In the genomic region with DNA sequence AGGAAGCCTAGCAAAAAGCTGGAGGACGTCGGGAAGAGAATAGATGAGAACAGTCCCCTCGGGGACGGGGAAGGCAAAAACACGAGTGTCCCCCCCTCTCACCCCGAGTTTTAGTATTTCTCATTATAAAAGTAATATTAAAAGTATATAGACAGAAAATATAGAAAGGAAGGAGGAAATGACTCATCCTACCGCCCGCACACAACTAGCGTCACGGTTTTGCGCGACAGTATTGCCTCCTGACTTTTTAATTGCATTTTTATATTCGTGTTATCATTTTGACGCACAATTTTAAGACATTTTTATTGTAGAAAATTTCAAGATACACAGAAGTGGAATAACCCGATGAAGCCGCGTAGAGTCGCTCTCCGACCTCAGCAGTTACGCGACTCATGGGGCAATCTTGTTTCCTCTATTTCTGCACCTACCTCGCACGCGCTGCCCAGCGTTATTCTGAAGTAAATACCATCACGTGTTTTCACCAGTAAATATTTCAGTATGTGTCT, we compare ENCODE assay signal across 8 cellular contexts. TPM values are rescaled to one million over a fixed set of nuclear protein-coding genes. Genes with fewer than 3 reads are reported as not detected.
DNase-seq lines count a peak whose midpoint lies in the region; ATAC-seq and TF ChIP-seq lines count a peak whose summit lies in the region.

No MANE protein-coding gene starts in this region.

- H3K4me3 Mint-ChIP-seq in CD8-positive, alpha-beta T cell = peak overlapping the region; percentile 97
- peak overlapping the region; percentile 97 for H3K4me3 Mint-ChIP-seq in activated CD4-positive, alpha-beta memory T cell treated with anti-CD3 and anti-CD28 coated beads, Interleukin-2, amount 10 ng/mL, durations not matched to agents 7 days and 5 days
- peak overlapping the region; percentile 100 for H3K4me3 Mint-ChIP-seq in natural killer cell

- H3K27ac Mint-ChIP-seq in CD8-positive, alpha-beta T cell = peak overlapping the region; percentile 100
- H3K27ac Mint-ChIP-seq in activated CD4-positive, alpha-beta memory T cell treated with anti-CD3 and anti-CD28 coated beads, Interleukin-2, amount 10 ng/mL, durations not matched to agents 7 days and 5 days = peak overlapping the region; percentile 100
- peak overlapping the region; percentile 100 for H3K27ac Mint-ChIP-seq in natural killer cell

- peak overlapping the region; percentile 77 for H3K4me3 ChIP-seq in CD8-positive, alpha-beta T cell (ENCODE audit: low read depth, low read length)
- H3K4me3 ChIP-seq in stomach smooth muscle (ENCODE audit: low read length in 2 of 2) = peak overlapping the region; percentile 93 to 94

- no peaks in the 10 kb centered on the region for H3K9me3 Mint-ChIP-seq in CD8-positive, alpha-beta T cell
- no peaks in the 10 kb centered on the region for H3K9me3 Mint-ChIP-seq in activated CD4-positive, alpha-beta memory T cell treated with anti-CD3 and anti-CD28 coated beads, Interleukin-2, amount 10 ng/mL, durations not matched to agents 7 days and 5 days
- no peaks in the 10 kb centered on the region for H3K9me3 Mint-ChIP-seq in natural killer cell

- peak overlapping the region; percentile 75 to 85 for H3K9ac ChIP-seq in stomach smooth muscle (ENCODE audit: low read length in 2 of 2)

- peaks cover 16% of the 10 kb centered on the region for H3K4me1 Mint-ChIP-seq in CD8-positive, alpha-beta T cell (ENCODE audit: low read depth)
- peaks cover 31% of the 10 kb centered on the region for H3K4me1 Mint-ChIP-seq in activated CD4-positive, alpha-beta memory T cell treated with anti-CD3 and anti-CD28 coated beads, Interleukin-2, amount 10 ng/mL, durations not matched to agents 7 days and 5 days
- peaks cover 15 to 19% of the 10 kb centered on the region in 2 donors for H3K4me1 Mint-ChIP-seq in natural killer cell

- no peaks in the 10 kb centered on the region for H3K27me3 Mint-ChIP-seq in CD8-positive, alpha-beta T cell (ENCODE audit: low read depth)
- no peaks in the 10 kb centered on the region for H3K27me3 Mint-ChIP-seq in activated CD4-positive, alpha-beta memory T cell treated with anti-CD3 and anti-CD28 coated beads, Interleukin-2, amount 10 ng/mL, durations not matched to agents 7 days and 5 days
- H3K27me3 Mint-ChIP-seq in natural killer cell (ENCODE audit: low read depth in 2 of 2) = no peaks in the 10 kb centered on the region

- H3K36me3 ChIP-seq in CD8-positive, alpha-beta T cell (ENCODE audit: insufficient read depth, low read length) = peaks cover 10% of the 10 kb centered on the region
- peaks cover 5 to 10% of the 10 kb centered on the region in 2 donors for H3K36me3 ChIP-seq in stomach smooth muscle (ENCODE audit: control insufficient read depth in 2 of 2, insufficient read depth in 2 of 2, low read length in 2 of 2)

- peak; percentile 67 for TF ChIP-seq POLR2A in erythroblast (IDR thresholded peaks at IDR 0.05; ENCODE audit: low read length)

- peaks cover 16% of the 10 kb centered on the region for H3K4me1 ChIP-seq in CD8-positive, alpha-beta T cell (ENCODE audit: insufficient read depth, low read length)
- peaks cover 5% of the 10 kb centered on the region for H3K4me1 ChIP-seq in stomach smooth muscle (ENCODE audit: control insufficient read depth, insufficient read depth, low read length)

- ATAC-seq in CD8-positive, alpha-beta T cell = peak; percentile 41
- ATAC-seq in GM21515 (IDR thresholded peaks at IDR 0.05; ENCODE audit: unreplicated experiment) = peak; percentile 27
- peak; percentile 31 to 45 (median 34) for ATAC-seq in natural killer cell
- ATAC-seq in HG02973 (IDR thresholded peaks at IDR 0.05; ENCODE audit: unreplicated experiment) = no peak

- H3K27me3 ChIP-seq in CD8-positive, alpha-beta T cell (ENCODE audit: insufficient read depth, low read length) = no peaks in the 10 kb centered on the region
- H3K27me3 ChIP-seq in stomach smooth muscle (ENCODE audit: control insufficient read depth in 1 of 2, insufficient read depth in 2 of 2, low read length in 2 of 2) = no peaks in the 10 kb centered on the region

- POLR2A ChIA-PET in CD8-positive, alpha-beta T cell (lab: Charles Lee) = interaction anchor here (0.6 to 3.7 kb wide), 21 partner anchors 12 to 464 kb away, joined by 3 to 70 read pairs (median 6); a partner anchor contains a TSS
- POLR2A ChIA-PET in activated CD4-positive, alpha-beta memory T cell treated with anti-CD3 and anti-CD28 coated beads, Interleukin-2, amount 10 ng/mL, durations not matched to agents 7 days and 5 days (lab: Charles Lee) = interaction anchor here (0.6 to 4.2 kb wide), 36 partner anchors 8 to 651 kb away, joined by 3 to 124 read pairs (median 5); a partner anchor contains a TSS

- no peaks in the 10 kb centered on the region for H3K9me3 ChIP-seq in CD8-positive, alpha-beta T cell (ENCODE audit: low read length)
- no peaks in the 10 kb centered on the region for H3K9me3 ChIP-seq in stomach smooth muscle (ENCODE audit: control insufficient read depth in 2 of 2, low read length in 2 of 2)

- DNase-seq in CD8-positive, alpha-beta T cell = peak in 5 of 7 experiments; percentile 21 to 85 (median 65)
- DNase-seq in NCI-H2196 (lab: John Stamatoyannopoulos, UW; ENCODE audit: unreplicated experiment) = peak; percentile 28
- DNase-seq in activated CD4-positive, alpha-beta memory T cell treated with anti-CD3 and anti-CD28 coated beads, Interleukin-2, amount 10 ng/mL, durations not matched to agents 7 days and 5 days = peak; percentile 80
- DNase-seq in erythroblast (lab: John Stamatoyannopoulos, UW) = peak; percentile 80
- DNase-seq in natural killer cell = no peak

- peaks cover 22% of the 10 kb centered on the region for H3K36me3 Mint-ChIP-seq in CD8-positive, alpha-beta T cell
- peaks cover 16% of the 10 kb centered on the region for H3K36me3 Mint-ChIP-seq in activated CD4-positive, alpha-beta memory T cell treated with anti-CD3 and anti-CD28 coated beads, Interleukin-2, amount 10 ng/mL, durations not matched to agents 7 days and 5 days (ENCODE audit: low read depth)
- H3K36me3 Mint-ChIP-seq in natural killer cell = no peaks in the 10 kb centered on the region

- CTCF ChIA-PET in CD8-positive, alpha-beta T cell (lab: Charles Lee) = interaction anchor here (0.8 to 2.9 kb wide), 16 partner anchors 8 to 615 kb away, joined by 3 to 13 read pairs (median 4); a partner anchor contains a TSS
- CTCF ChIA-PET in activated CD4-positive, alpha-beta memory T cell treated with anti-CD3 and anti-CD28 coated beads, Interleukin-2, amount 10 ng/mL, durations not matched to agents 7 days and 5 days (lab: Charles Lee) = interaction anchor here (0.7 to 4.6 kb wide), 27 partner anchors 8 to 566 kb away, joined by 3 to 105 read pairs (median 5); a partner anchor contains a TSS

- intact Hi-C loops in CD8-positive, alpha-beta T cell (cut with DNase I, micrococcal nuclease) = loop anchor here (1.0 to 5.0 kb wide), 12 partner anchors 19 to 377 kb away; a partner anchor contains a TSS
- intact Hi-C loops in natural killer cell (cut with micrococcal nuclease) = loop anchor here (1.0 to 5.0 kb wide), 7 partner anchors 19 to 565 kb away; a partner anchor contains a TSS

- H3K27ac ChIP-seq in CD8-positive, alpha-beta T cell (ENCODE audit: low read depth, low read length) = peak overlapping the region; percentile 97
- H3K27ac ChIP-seq in stomach smooth muscle (ENCODE audit: low read length) = peak overlapping the region; percentile 76

- TF ChIP-seq CTCF in CD8-positive, alpha-beta T cell (IDR thresholded peaks at IDR 0.05) = peak; percentile 64
- no peak for TF ChIP-seq CTCF in natural killer cell (IDR thresholded peaks at IDR 0.05)

RNA-seq across cellular contexts. Expression of a gene that starts 0.7 kb away (rescaled TPM):
- 10 to 100 TPM; 14.4 to 14.8 TPM for total RNA-seq in CD8-positive, alpha-beta T cell
- 10 to 100 TPM; 24.3 to 27.9 TPM for total RNA-seq in activated CD4-positive, alpha-beta memory T cell treated with anti-CD3 and anti-CD28 coated beads, Interleukin-2, amount 10 ng/mL, durations not matched to agents 7 days and 5 days
- total RNA-seq in natural killer cell = 10 to 100 TPM; 12.1 to 17.7 (median 14.8) TPM

RNA-seq across cellular contexts. Expression of a gene that starts 18.9 kb away (rescaled TPM):
- 10 to 100 TPM; 30.9 to 32.7 TPM for total RNA-seq in CD8-positive, alpha-beta T cell
- 10 to 100 TPM; 54.8 to 60.3 TPM for total RNA-seq in activated CD4-positive, alpha-beta memory T cell treated with anti-CD3 and anti-CD28 coated beads, Interleukin-2, amount 10 ng/mL, durations not matched to agents 7 days and 5 days
- total RNA-seq in natural killer cell = 10 to 100 TPM; 44.5 to 56.9 (median 50.3) TPM

RNA-seq across cellular contexts. Expression of a gene that starts 28.2 kb away (rescaled TPM):
- total RNA-seq in CD8-positive, alpha-beta T cell = 10 to 100 TPM; 42.0 to 43.9 TPM
- 10 to 100 TPM; 39.7 to 40.0 TPM for total RNA-seq in activated CD4-positive, alpha-beta memory T cell treated with anti-CD3 and anti-CD28 coated beads, Interleukin-2, amount 10 ng/mL, durations not matched to agents 7 days and 5 days
- total RNA-seq in natural killer cell = 10 to 100 TPM; 27.3 to 29.4 (median 27.9) TPM

RNA-seq across cellular contexts. Expression of a gene that starts 28.5 kb away (rescaled TPM):
- 100 to 1,000 TPM; 103 to 107 TPM for total RNA-seq in CD8-positive, alpha-beta T cell
- total RNA-seq in activated CD4-positive, alpha-beta memory T cell treated with anti-CD3 and anti-CD28 coated beads, Interleukin-2, amount 10 ng/mL, durations not matched to agents 7 days and 5 days = 10 to 100 TPM; 73.4 to 79.4 TPM
- 10 to 100 TPM; 78.1 to 97.3 (median 94.0) TPM for total RNA-seq in natural killer cell
